In genomic region chr3:188351648-188352047, GRCh38 we compare ENCODE assay signal across 21 cellular contexts.
"Had no signal": no experiment of that assay in that cellular context is flagged by ENCODE, and none has a peak within 500 bp of the region (broad histone marks: within the 10 kb centered on the region; RNA-seq: fewer than 3 reads in every experiment).

No MANE protein-coding gene starts in this region.

- H3K4me3 Mint-ChIP-seq: activated CD4-positive, alpha-beta T cell treated with anti-CD3 and anti-CD28 coated beads, Interleukin-2, amount 10 ng/mL, durations not matched to agents 24 days and 14 days; activated CD8-positive, alpha-beta T cell treated with anti-CD3 and anti-CD28 coated beads, Interleukin-2, amount 10 ng/mL, durations not matched to agents 7 days and 5 days; activated naive CD4-positive, alpha-beta T cell treated with anti-CD3 and anti-CD28 coated beads, Interleukin-2, amount 50 U/mL, for 24 hours; naive thymus-derived CD8-positive, alpha-beta T cell; T-helper 17 cell had no signal

- H3K9me3 ChIP-seq: mucosa of descending colon, neutrophil, suprapubic skin had no signal

- H3K9ac ChIP-seq: parathyroid adenoma had no signal

- H3K79me2 ChIP-seq: parathyroid adenoma had no signal

- H3K36me3 ChIP-seq: neutrophil, suprapubic skin had no signal

- H3K9me3 Mint-ChIP-seq: activated CD4-positive, alpha-beta T cell treated with anti-CD3 and anti-CD28 coated beads, Interleukin-2, amount 10 ng/mL, durations not matched to agents 24 days and 14 days; activated naive CD4-positive, alpha-beta T cell treated with anti-CD3 and anti-CD28 coated beads, Interleukin-2, amount 50 U/mL, for 24 hours; naive thymus-derived CD8-positive, alpha-beta T cell had no signal

- H3K27ac Mint-ChIP-seq: activated CD4-positive, alpha-beta T cell treated with anti-CD3 and anti-CD28 coated beads, Interleukin-2, amount 10 ng/mL, durations not matched to agents 24 days and 14 days; activated CD8-positive, alpha-beta T cell treated with anti-CD3 and anti-CD28 coated beads, Interleukin-2, amount 10 ng/mL, durations not matched to agents 7 days and 5 days; activated naive CD4-positive, alpha-beta T cell treated with anti-CD3 and anti-CD28 coated beads, Interleukin-2, amount 50 U/mL, for 24 hours; T-helper 17 cell had no signal

- DNase-seq: activated CD4-positive, alpha-beta T cell treated with anti-CD3 and anti-CD28 coated beads, Interleukin-2, amount 10 ng/mL, durations not matched to agents 24 days and 14 days; activated CD8-positive, alpha-beta memory T cell treated with anti-CD3 and anti-CD28 coated beads, Interleukin-2, amount 50 U/mL, for 4 hours; activated CD8-positive, alpha-beta T cell treated with anti-CD3 and anti-CD28 coated beads, Interleukin-2, amount 10 ng/mL, durations not matched to agents 7 days and 5 days; activated effector memory CD4-positive, alpha-beta T cell treated with anti-CD3 and anti-CD28 coated beads, Interleukin-2, amount 50 U/mL, for 16 hours; activated T-cell treated with anti-CD3 and anti-CD28 coated beads, Interleukin-2, amount 50 U/mL, for 48 hours; caudate nucleus; effector CD4-positive, alpha-beta T cell; foreskin keratinocyte; head of caudate nucleus; mucosa of descending colon; naive thymus-derived CD8-positive, alpha-beta T cell; small intestine; stimulated activated CD4-positive, alpha-beta T cell treated with anti-CD3 and anti-CD28 coated beads, Interleukin-4, amount 100 ng/mL, for 24 hours; stimulated activated naive CD8-positive, alpha-beta T cell treated with anti-CD3 and anti-CD28 coated beads, Interleukin-15, Interleukin-2, amounts not matched to agents 100 U/mL and 50 U/mL, for 24 hours; T-helper 17 cell; trophoblast cell had no signal

- ATAC-seq: activated CD8-positive, alpha-beta T cell treated with anti-CD3 and anti-CD28 coated beads, Interleukin-2, amount 10 ng/mL, durations not matched to agents 7 days and 5 days; foreskin keratinocyte; mucosa of descending colon; naive thymus-derived CD8-positive, alpha-beta T cell; stimulated activated naive CD8-positive, alpha-beta T cell treated with anti-CD3 and anti-CD28 coated beads, Interleukin-15, Interleukin-2, amounts not matched to agents 100 U/mL and 50 U/mL, for 24 hours; T-helper 17 cell had no signal

- H3K27me3 Mint-ChIP-seq: activated CD4-positive, alpha-beta T cell treated with anti-CD3 and anti-CD28 coated beads, Interleukin-2, amount 10 ng/mL, durations not matched to agents 24 days and 14 days; activated naive CD4-positive, alpha-beta T cell treated with anti-CD3 and anti-CD28 coated beads, Interleukin-2, amount 50 U/mL, for 24 hours; naive thymus-derived CD8-positive, alpha-beta T cell; T-helper 17 cell had no signal

- H2AFZ ChIP-seq: parathyroid adenoma had no signal

- H3K4me3 ChIP-seq: coronary artery, mucosa of descending colon, suprapubic skin had no signal

- H3K27me3 ChIP-seq: foreskin keratinocyte, neutrophil, suprapubic skin had no signal

- H3K27ac ChIP-seq: coronary artery, foreskin keratinocyte, neutrophil, parathyroid adenoma, suprapubic skin had no signal
